In the genomic region with DNA sequence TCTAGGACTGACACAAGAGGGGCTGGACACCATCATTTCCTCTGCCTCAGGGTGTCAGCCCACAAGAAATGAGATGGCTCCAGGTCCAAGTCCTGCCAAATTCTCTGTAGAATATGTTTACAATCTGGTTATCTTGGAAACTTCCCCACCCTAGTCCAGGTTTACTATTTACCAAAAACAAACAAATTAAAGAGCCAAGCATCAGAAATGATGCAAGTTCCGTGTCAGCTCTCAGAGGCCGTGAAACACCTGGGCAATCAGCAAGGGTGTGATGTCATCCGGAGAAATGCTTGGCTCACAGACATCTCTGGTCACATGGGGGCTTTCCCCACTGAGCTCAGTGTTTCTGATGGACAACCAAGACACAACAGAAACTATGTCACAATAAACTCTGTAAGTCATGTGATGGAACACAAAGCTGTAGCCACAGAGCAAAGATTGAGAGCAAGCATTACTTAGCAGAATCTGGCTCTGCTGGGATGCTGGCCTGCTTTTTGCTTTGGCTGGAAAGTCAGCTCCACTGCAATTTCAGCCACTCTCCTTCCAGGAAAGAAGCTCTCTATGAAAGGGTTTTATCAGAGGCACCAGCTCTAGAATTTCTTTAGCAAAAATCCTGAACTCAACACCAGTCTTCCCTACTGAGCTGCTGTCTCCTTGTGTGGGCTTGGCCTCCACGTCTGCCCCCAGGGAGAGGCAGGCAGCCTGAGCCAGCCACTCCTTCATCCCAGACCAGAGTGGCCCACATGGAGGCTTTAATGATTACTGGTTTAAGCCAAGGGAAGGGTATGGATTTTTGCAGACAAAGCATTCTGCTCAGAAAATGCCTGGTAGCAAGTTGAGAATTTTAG, we compare ENCODE assay signal across 8 cellular contexts. TPM values are rescaled to one million over a fixed set of nuclear protein-coding genes. Genes with fewer than 3 reads are reported as not detected.
A peak's percentile ranks its signal among the peaks of the same experiment; 100 is the strongest.
DNase-seq lines count a peak whose midpoint lies in the region; ATAC-seq and TF ChIP-seq lines count a peak whose summit lies in the region.

No MANE protein-coding gene starts in this region.

- no peak for TF ChIP-seq POLR2A in suprapubic skin (IDR thresholded peaks at IDR 0.05)

- H3K27ac ChIP-seq in KMS-11 (peak overlapping the region; percentile 90), angular gyrus (ENCODE audit: low read depth, low read length) (peak overlapping the region; percentile 64), suprapubic skin (peak overlapping the region; percentile 8)

- peak; percentile 75 for DNase-seq in NCI-H2029 (lab: John Stamatoyannopoulos, UW)
- DNase-seq in NCI-H2029 treated with DMSO at 0.1 percent for 48 hours (lab: John Stamatoyannopoulos, UW): no peak
- peak; percentile 69 for DNase-seq in kidney glomerular epithelial cell (lab: John Stamatoyannopoulos, UW)
- DNase-seq in suprapubic skin (ENCODE audit: low spot score in 2 of 2): peak; percentile 89 to 90
- DNase-seq in T1000 (lab: John Stamatoyannopoulos, UW): no peak

- no peak for TF ChIP-seq CTCF in KMS-11 (conservative IDR thresholded peaks at IDR 0.05; ENCODE audit: low read depth, low read length)
- no peak for TF ChIP-seq CTCF in suprapubic skin (IDR thresholded peaks at IDR 0.05)

- no peaks in the 10 kb centered on the region for H3K79me2 ChIP-seq in KMS-11 (ENCODE audit: insufficient read depth, low read depth)

- peak overlapping the region; percentile 71 for H3K9ac ChIP-seq in KMS-11

- no peaks in the 10 kb centered on the region for H4K20me1 ChIP-seq in KMS-11 (ENCODE audit: insufficient read depth)

- no peaks in the 10 kb centered on the region for H3K9me3 ChIP-seq in suprapubic skin

- H3K4me1 ChIP-seq in KMS-11 (ENCODE audit: low read depth, poor library complexity, severe bottlenecking): peaks cover 41% of the 10 kb centered on the region
- H3K4me1 ChIP-seq in suprapubic skin: peaks cover 12% of the 10 kb centered on the region

- ATAC-seq in GM21447 (IDR thresholded peaks at IDR 0.05; ENCODE audit: unreplicated experiment): peak; percentile 67

- H2AFZ ChIP-seq in KMS-11 (ENCODE audit: low read depth): peak overlapping the region; percentile 41; the same call in 1 of the 2 replicates

- no peaks in the 10 kb centered on the region for H3K27me3 ChIP-seq in KMS-11 (ENCODE audit: insufficient read depth, low read depth)
- H3K27me3 ChIP-seq in suprapubic skin: no peaks in the 10 kb centered on the region

- peak overlapping the region; percentile 64 for H3K4me2 ChIP-seq in KMS-11

- H3K4me3 ChIP-seq in KMS-11 (IDR thresholded peaks at IDR 0.05; ENCODE audit: insufficient read depth, low read depth, low read length) (peak overlapping the region; percentile 83), suprapubic skin (no peak overlapping the region)

- WGBS in suprapubic skin: 43% methylated on average over 4 of the region's 4 CpGs

- TF ChIP-seq EP300 in suprapubic skin (IDR thresholded peaks at IDR 0.05): no peak

- no peaks in the 10 kb centered on the region for H3K36me3 ChIP-seq in KMS-11 (ENCODE audit: insufficient read depth)
- H3K36me3 ChIP-seq in suprapubic skin: no peaks in the 10 kb centered on the region

RNA-seq across cellular contexts. Expression of gene NENF, which starts 55.9 kb away (rescaled TPM):
- 100 to 1,000 TPM in 2 of 4 donors, 10 to 100 TPM in 2; 60.6 to 104 (median 87.4) TPM for total RNA-seq in suprapubic skin

Comparison
In these comparisons a context has a peak if more than half of its experiments do, and no peak if none do; other contexts are left out.
1. DNase-seq: peak in NCI-H2029 (single experiment), kidney glomerular epithelial cell (single experiment) and suprapubic skin (2 of 2); none in NCI-H2029 treated with DMSO at 0.1 percent for 48 hours (single experiment) and T1000 (single experiment).
2. H3K27ac ChIP-seq: peak in every context shown above with its lines; median percentile 90 in KMS-11; 64 in angular gyrus; 8 in suprapubic skin.